In genomic region chr7:66846096-66846445, GRCh38 we compare ENCODE assay signal across 8 cellular contexts.
DNase-seq lines count a peak whose midpoint lies in the region; ATAC-seq and TF ChIP-seq lines count a peak whose summit lies in the region.
"Not testable (repeated sequence)": the region's sequence is repeated elsewhere in the genome, so short reads cannot be mapped to it uniquely, and the experiment has no call there.

No MANE protein-coding gene starts in this region.

- H3K36me3 Mint-ChIP-seq in HFFc6 (ENCODE audit: low read depth); T-cell; activated T-helper 1 cell treated with anti-CD3 and anti-CD28 coated beads, Interleukin-12 subunit alpha, Interleukin-12 subunit beta, Interleukin-2, Interleukin-4 antibody, amounts not matched to agents 30 ng/mL and 10 ng/mL and 1 ng/mL, durations not matched to agents 14 hours and 24 hours and 36 hours (ENCODE audit: low read depth): not testable (repeated sequence)

- H3K27ac Mint-ChIP-seq in HFFc6 (peak overlapping the region; percentile 100), T-cell (peak overlapping the region; percentile 98 to 100)
- peak overlapping the region; percentile 98 for H3K27ac Mint-ChIP-seq in activated T-helper 1 cell treated with anti-CD3 and anti-CD28 coated beads, Interleukin-12 subunit alpha, Interleukin-12 subunit beta, Interleukin-2, Interleukin-4 antibody, amounts not matched to agents 30 ng/mL and 10 ng/mL and 1 ng/mL, durations not matched to agents 14 hours and 24 hours and 36 hours

- dilution Hi-C loops in mammary epithelial cell (cut with HindIII; ENCODE audit: low sequenced_read_pairs): not testable (repeated sequence)

- not testable (repeated sequence) for TF ChIP-seq CTCF in HFFc6 (IDR thresholded peaks at IDR 0.05); mammary epithelial cell (conservative IDR thresholded peaks at IDR 0.05 in 1 of 2, IDR thresholded peaks at IDR 0.05 in 1 of 2; ENCODE audit: extremely low read depth in 1 of 2, insufficient read depth in 1 of 2, low read depth in 1 of 2, low read length in 2 of 2); lower lobe of right lung (IDR thresholded peaks at IDR 0.05); osteoblast (IDR thresholded peaks at IDR 0.05; ENCODE audit: extremely low read depth, low read depth, low read length); stomach (IDR thresholded peaks at IDR 0.05)

- in situ Hi-C loops in mammary epithelial cell (cut with MboI; ENCODE audit: low sequenced_read_pairs in 2 of 2): not testable (repeated sequence)

- H3K27me3 ChIP-seq in BLaER1 treated with 17β-estradiol and CSF1 and Interleukin-3, amounts not matched to agents 10 nM and 100 nM; mammary epithelial cell (ENCODE audit: insufficient read depth, low read length); lower lobe of right lung (ENCODE audit: low read depth); osteoblast (ENCODE audit: insufficient read depth, low read length); stomach: not testable (repeated sequence)

- 100% methylated on average over 2 of the region's 4 CpGs for WGBS in mammary epithelial cell (ENCODE audit: low coverage, missing lambda C conversion rate)
- WGBS in stomach, 5 donors: 89 to 99% (median 93%) methylated on average over 4 of the region's 4 CpGs

- peaks cover 15 to 59% (median 25%) of the 10 kb centered on the region in 10 experiments for H3K4me1 ChIP-seq in BLaER1 treated with 17β-estradiol and CSF1 and Interleukin-3, amounts not matched to agents 10 nM and 100 nM
- H3K4me1 ChIP-seq in mammary epithelial cell (ENCODE audit: insufficient read depth, low read length): peaks cover 18% of the 10 kb centered on the region
- H3K4me1 ChIP-seq in lower lobe of right lung: peaks cover 19% of the 10 kb centered on the region
- H3K4me1 ChIP-seq in osteoblast (ENCODE audit: insufficient read depth, low read length): peaks cover 13% of the 10 kb centered on the region
- peaks cover 7 to 31% (median 19%) of the 10 kb centered on the region in 4 donors for H3K4me1 ChIP-seq in stomach

- peak overlapping the region in 9 of 11 experiments; percentile 90 to 95 (median 93); a peak in 14 of 22 replicates for H3K27ac ChIP-seq in BLaER1 treated with 17β-estradiol and CSF1 and Interleukin-3, amounts not matched to agents 10 nM and 100 nM
- H3K27ac ChIP-seq in mammary epithelial cell (ENCODE audit: insufficient read depth, low read depth, low read length) (peak overlapping the region; percentile 98), lower lobe of right lung (peak overlapping the region; percentile 97), stomach (peak overlapping the region in 4 of 5 donors; percentile 92 to 95 (median 92))
- not testable (repeated sequence) for H3K27ac ChIP-seq in osteoblast (ENCODE audit: low read depth, low read length)

- ATAC-seq in T-cell (replicated peaks in 1 of 4); lower lobe of right lung: not testable (repeated sequence)

- H3K9ac ChIP-seq in BLaER1 treated with 17β-estradiol and CSF1 and Interleukin-3, amounts not matched to agents 10 nM and 100 nM: peak overlapping the region in 7 of 11 experiments; percentile 86 to 93 (median 91); a peak in 8 of 22 replicates
- H3K9ac ChIP-seq in mammary epithelial cell (ENCODE audit: insufficient read depth, low read length): not testable (repeated sequence)

- intact Hi-C loops in activated T-helper 1 cell treated with anti-CD3 and anti-CD28 coated beads, Interleukin-12 subunit alpha, Interleukin-12 subunit beta, Interleukin-2, Interleukin-4 antibody, amounts not matched to agents 30 ng/mL and 10 ng/mL and 1 ng/mL, durations not matched to agents 14 hours and 24 hours and 36 hours (cut with micrococcal nuclease): loop anchor here (10.0 kb wide), 1 partner anchor 459 kb away; no protein-coding TSS in a partner anchor
- intact Hi-C loops in mammary epithelial cell (cut with micrococcal nuclease); lower lobe of right lung (cut with DNase I); stomach (cut with DNase I; ENCODE audit: low total_unique reads): not testable (repeated sequence)

- H2AFZ ChIP-seq in mammary epithelial cell (ENCODE audit: low read depth, low read length): peak overlapping the region; percentile 42
- H2AFZ ChIP-seq in osteoblast (ENCODE audit: low read length): not testable (repeated sequence)

- not testable (repeated sequence) for H3K9me3 Mint-ChIP-seq in HFFc6; T-cell; activated T-helper 1 cell treated with anti-CD3 and anti-CD28 coated beads, Interleukin-12 subunit alpha, Interleukin-12 subunit beta, Interleukin-2, Interleukin-4 antibody, amounts not matched to agents 30 ng/mL and 10 ng/mL and 1 ng/mL, durations not matched to agents 14 hours and 24 hours and 36 hours

- not testable (repeated sequence) for H3K27me3 Mint-ChIP-seq in HFFc6 (ENCODE audit: insufficient read depth); T-cell; activated T-helper 1 cell treated with anti-CD3 and anti-CD28 coated beads, Interleukin-12 subunit alpha, Interleukin-12 subunit beta, Interleukin-2, Interleukin-4 antibody, amounts not matched to agents 30 ng/mL and 10 ng/mL and 1 ng/mL, durations not matched to agents 14 hours and 24 hours and 36 hours (ENCODE audit: insufficient read depth)

- not testable (repeated sequence) for DNase-seq in HFFc6; T-cell; activated T-helper 1 cell treated with anti-CD3 and anti-CD28 coated beads, Interleukin-12 subunit alpha, Interleukin-12 subunit beta, Interleukin-2, Interleukin-4 antibody, amounts not matched to agents 30 ng/mL and 10 ng/mL and 1 ng/mL, durations not matched to agents 14 hours and 24 hours and 36 hours (ENCODE audit: low spot score); mammary epithelial cell; lower lobe of right lung; osteoblast (ENCODE audit: insufficient read length, low spot score, missing footprints); stomach

- H3K36me3 ChIP-seq in BLaER1 treated with 17β-estradiol and CSF1 and Interleukin-3, amounts not matched to agents 10 nM and 100 nM; mammary epithelial cell (ENCODE audit: insufficient read depth, low read length); lower lobe of right lung; osteoblast (ENCODE audit: insufficient read depth, low read length); stomach: not testable (repeated sequence)

- TF ChIP-seq EP300 in stomach (IDR thresholded peaks at IDR 0.05): not testable (repeated sequence)

- peak overlapping the region; percentile 81 to 100 (median 87) for H3K4me2 ChIP-seq in BLaER1 treated with 17β-estradiol and CSF1 and Interleukin-3, amounts not matched to agents 10 nM and 100 nM
- peak overlapping the region; percentile 83 for H3K4me2 ChIP-seq in mammary epithelial cell (ENCODE audit: insufficient read depth, low read depth, low read length)
- peak overlapping the region; percentile 85 for H3K4me2 ChIP-seq in osteoblast (ENCODE audit: insufficient read depth, low read length)

- H3K79me2 ChIP-seq in mammary epithelial cell (ENCODE audit: insufficient read depth, low read length); osteoblast (ENCODE audit: insufficient read depth, low read length): not testable (repeated sequence)

- not testable (repeated sequence) for BruUV-seq in mammary epithelial cell (replicated peaks; lab: Mats Ljungman, UMichigan)

- CTCF ChIA-PET in T-cell (lab: Charles Lee); mammary epithelial cell (lab: Charles Lee; ENCODE audit: low non-redundant PET): not testable (repeated sequence)

- peak overlapping the region in 5 of 10 experiments; percentile 73 to 92 (median 83); a peak in 8 of 20 replicates for H3K4me3 ChIP-seq in BLaER1 treated with 17β-estradiol and CSF1 and Interleukin-3, amounts not matched to agents 10 nM and 100 nM
- H3K4me3 ChIP-seq in mammary epithelial cell (replicated peaks in 1 of 3; ENCODE audit: insufficient read depth in 1 of 3, low read depth in 2 of 3, low read length in 3 of 3); osteoblast (ENCODE audit: insufficient read depth, low read length): not testable (repeated sequence)
- H3K4me3 ChIP-seq in lower lobe of right lung (peak overlapping the region; percentile 78), stomach (peak overlapping the region in 1 of 4 donors; percentile 79)

- TF ChIP-seq POLR2A in stomach (IDR thresholded peaks at IDR 0.05): not testable (repeated sequence)

- H3K9me3 ChIP-seq in BLaER1 treated with 17β-estradiol and CSF1 and Interleukin-3, amounts not matched to agents 10 nM and 100 nM (replicated peaks in 1 of 11); mammary epithelial cell (replicated peaks; ENCODE audit: insufficient read depth, low read length); lower lobe of right lung; osteoblast (ENCODE audit: low read depth, low read length); stomach: not testable (repeated sequence)

- peak overlapping the region; percentile 96 for H3K4me3 Mint-ChIP-seq in HFFc6
- H3K4me3 Mint-ChIP-seq in T-cell: peak overlapping the region; percentile 75 to 96 (median 91)
- H3K4me3 Mint-ChIP-seq in activated T-helper 1 cell treated with anti-CD3 and anti-CD28 coated beads, Interleukin-12 subunit alpha, Interleukin-12 subunit beta, Interleukin-2, Interleukin-4 antibody, amounts not matched to agents 30 ng/mL and 10 ng/mL and 1 ng/mL, durations not matched to agents 14 hours and 24 hours and 36 hours: peak overlapping the region; percentile 90

- H4K20me1 ChIP-seq in BLaER1 treated with 17β-estradiol and CSF1 and Interleukin-3, amounts not matched to agents 10 nM and 100 nM; mammary epithelial cell (ENCODE audit: insufficient read depth, low read length); osteoblast (ENCODE audit: insufficient read depth, low read length): not testable (repeated sequence)

- POLR2A ChIA-PET in T-cell (lab: Charles Lee): not testable (repeated sequence)

- peaks cover 20% of the 10 kb centered on the region for H3K4me1 Mint-ChIP-seq in HFFc6 (ENCODE audit: low read depth)
- peaks cover 20 to 31% (median 27%) of the 10 kb centered on the region in 3 donors for H3K4me1 Mint-ChIP-seq in T-cell
- peaks cover 19% of the 10 kb centered on the region for H3K4me1 Mint-ChIP-seq in activated T-helper 1 cell treated with anti-CD3 and anti-CD28 coated beads, Interleukin-12 subunit alpha, Interleukin-12 subunit beta, Interleukin-2, Interleukin-4 antibody, amounts not matched to agents 30 ng/mL and 10 ng/mL and 1 ng/mL, durations not matched to agents 14 hours and 24 hours and 36 hours (ENCODE audit: low read depth)
